Comparison of ENCODE assay signal across 8 cellular contexts in genomic region chr2:172102159-172102857, GRCh38. TPM values are rescaled to one million over a fixed set of nuclear protein-coding genes. Genes with fewer than 3 reads are reported as not detected.
DNase-seq lines count a peak whose midpoint lies in the region; ATAC-seq and TF ChIP-seq lines count a peak whose summit lies in the region.

No MANE protein-coding gene starts in this region.

- in situ Hi-C loops in Caki2 (cut with HindIII; ENCODE audit: low pct_unique_long_range_greater_than_20kb, low sequenced_read_pairs): no loop called here
- in situ Hi-C loops in brain microvascular endothelial cell (cut with HindIII; ENCODE audit: low pct_ligation_motif_present, low sequenced_read_pairs): loop anchor here (25.0 kb wide), 1 partner anchor 290 kb away; no protein-coding TSS in a partner anchor

- peak overlapping the region; percentile 99 for H3K4me2 ChIP-seq in PC-3 (ENCODE audit: low read length)

- H3K79me2 ChIP-seq in PC-3 (ENCODE audit: low read length): no peaks in the 10 kb centered on the region

- H3K27ac ChIP-seq in PC-3 (ENCODE audit: low read length): no peak overlapping the region
- no peak overlapping the region for H3K27ac ChIP-seq in brain microvascular endothelial cell
- H3K27ac ChIP-seq in thoracic aorta: no peak overlapping the region

- BruUV-seq in PC-3 (replicated peaks; lab: Mats Ljungman, UMichigan): no TSS peak

- CTCF ChIA-PET in PC-3 (lab: Charles Lee): interaction anchor here (0.7 kb wide), 1 partner anchor 70 kb away, joined by 3 read pairs; no protein-coding TSS in a partner anchor

- peaks cover 6% of the 10 kb centered on the region for H3F3A ChIP-seq in PC-3 (ENCODE audit: low read length, unreplicated experiment)

- no peaks in the 10 kb centered on the region for H3K9me3 ChIP-seq in PC-3 (ENCODE audit: low read length)
- no peaks in the 10 kb centered on the region for H3K9me3 ChIP-seq in thoracic aorta

- no peaks in the 10 kb centered on the region for H4K20me1 ChIP-seq in PC-3 (ENCODE audit: low read length)

- H3K36me3 ChIP-seq in PC-3 (ENCODE audit: low read depth, low read length): no peaks in the 10 kb centered on the region
- no peaks in the 10 kb centered on the region for H3K36me3 ChIP-seq in brain microvascular endothelial cell (replicated peaks)
- no peaks in the 10 kb centered on the region for H3K36me3 ChIP-seq in thoracic aorta

- no peaks in the 10 kb centered on the region for H3K9me2 ChIP-seq in PC-3 (replicated peaks; ENCODE audit: low read length)

- POLR2A ChIA-PET in PC-3 (lab: Charles Lee; ENCODE audit: unreplicated experiment): no interaction called here

- ATAC-seq in GM19023 (IDR thresholded peaks at IDR 0.05; ENCODE audit: unreplicated experiment) (peak; percentile 35), HG03108 (IDR thresholded peaks at IDR 0.05; ENCODE audit: unreplicated experiment) (peak; percentile 27), PC-3 (peak; percentile 26), thoracic aorta (ENCODE audit: insufficient number of reproducible peaks, low FRiP score, low read depth) (no peak)

- H2AFZ ChIP-seq in PC-3 (ENCODE audit: low read length): peak overlapping the region; percentile 97

- H3K4me1 ChIP-seq in PC-3 (ENCODE audit: insufficient read depth, low read length) (peaks cover 34% of the 10 kb centered on the region), thoracic aorta (ENCODE audit: control insufficient read depth in 1 of 2, low read depth in 2 of 2) (peaks cover 32 to 56% of the 10 kb centered on the region in 2 donors)

- peak overlapping the region; percentile 41 for H3K9ac ChIP-seq in PC-3 (ENCODE audit: low read length)

- H3K27me3 ChIP-seq in PC-3 (ENCODE audit: low read length) (no peaks in the 10 kb centered on the region), brain microvascular endothelial cell (replicated peaks) (peaks cover 17% of the 10 kb centered on the region), thoracic aorta (replicated peaks; ENCODE audit: insufficient read depth) (peaks cover 69% of the 10 kb centered on the region)

- peak overlapping the region; percentile 78 for H3K4me3 ChIP-seq in PC-3 (ENCODE audit: low read length)
- H3K4me3 ChIP-seq in brain microvascular endothelial cell (ENCODE audit: low read depth, low read length): peak overlapping the region; percentile 64
- H3K4me3 ChIP-seq in thoracic aorta: peak overlapping the region; percentile 72

- intact Hi-C loops in PC-3 (cut with micrococcal nuclease): loop anchor here (2.0 to 5.0 kb wide), 3 partner anchors 146 to 530 kb away; partner anchors contain the start of gene HAT1

- peak; percentile 87 for DNase-seq in Caki2 (ENCODE audit: low read depth)
- no peak for DNase-seq in PC-3
- no peak for DNase-seq in brain microvascular endothelial cell
- peak; percentile 70 for DNase-seq in kidney tubule cell (ENCODE audit: low spot score)
- no peak for DNase-seq in thoracic aorta (ENCODE audit: low spot score)
- DNase-seq in putamen (ENCODE audit: low spot score): no peak

- TF ChIP-seq CTCF in PC-3 (conservative IDR thresholded peaks at IDR 0.05; ENCODE audit: low read depth, low read length) (no peak), brain microvascular endothelial cell (IDR thresholded peaks at IDR 0.05; ENCODE audit: low read depth, low read length, missing control alignments) (no peak), thoracic aorta (IDR thresholded peaks at IDR 0.05) (no peak)

RNA-seq across cellular contexts. Expression of gene DLX2, which starts 0.4 kb away (rescaled TPM):
- 1.4 TPM in 1 of 2 replicates, not detected in the other for total RNA-seq in Caki2 (2014; rRNA removed; shearing (Covaris generic); ENCODE audit: low replicate concordance)
- total RNA-seq in PC-3 (2014; rRNA removed) (0.29 and 1.4 TPM in 2 replicates), thoracic aorta (1 to 10 TPM in 1 of 2 donors, not detected in 1; 1.6 TPM)

RNA-seq across cellular contexts. Expression of gene DLX1, which starts 17.0 kb away (rescaled TPM):
- total RNA-seq in Caki2 (2014; rRNA removed; shearing (Covaris generic); ENCODE audit: low replicate concordance): 3.2 and 9.6 TPM in 2 replicates
- total RNA-seq in PC-3 (2014; rRNA removed) (7.6 and 13.2 TPM in 2 replicates), thoracic aorta (under 1 TPM; 0.68 to 0.92 TPM)

Comparison
In these comparisons a context has a peak if more than half of its experiments do, and no peak if none do; other contexts are left out.
1. DNase-seq: peak in Caki2 (single experiment) and kidney tubule cell (single experiment); none in PC-3 (single experiment), brain microvascular endothelial cell (single experiment), thoracic aorta (single experiment) and putamen (single experiment).
2. Peak in every context shown above with its lines, with median percentiles within 50 percentile points of each other: H3K4me3 ChIP-seq.